ENCODE assay signal across 8 cellular contexts in genomic region chr3:23811919-23812318, GRCh38. TPM values are rescaled to one million over a fixed set of nuclear protein-coding genes. Genes with fewer than 3 reads are reported as not detected.
DNase-seq lines count a peak whose midpoint lies in the region; ATAC-seq and TF ChIP-seq lines count a peak whose summit lies in the region.

No MANE protein-coding gene starts in this region.

- no peak for DNase-seq in GM23338 (ENCODE audit: low spot score)
- no peak for DNase-seq in Karpas-422
- no peak for DNase-seq in naive thymus-derived CD4-positive, alpha-beta T cell
- DNase-seq in lower leg skin (ENCODE audit: low spot score in 2 of 2): no peak
- no peak for DNase-seq in gastrocnemius medialis
- DNase-seq in NOMO-1 (lab: John Stamatoyannopoulos, UW; ENCODE audit: unreplicated experiment in 2 of 2): no peak
- DNase-seq in activated CD8-positive, alpha-beta memory T cell treated with anti-CD3 and anti-CD28 coated beads, Interleukin-2, amount 50 U/mL, for 48 hours: no peak

- H3F3A ChIP-seq in GM23338 (replicated peaks; ENCODE audit: low read depth): no peaks in the 10 kb centered on the region; the same call in 1 of the 2 replicates

- H3K4me3 Mint-ChIP-seq in GM23338: peak overlapping the region; percentile 94
- peak overlapping the region; percentile 86 to 100 (median 96) for H3K4me3 Mint-ChIP-seq in naive thymus-derived CD4-positive, alpha-beta T cell

- POLR2A ChIA-PET in naive thymus-derived CD4-positive, alpha-beta T cell (lab: Charles Lee): no interaction called here

- 0 out of 2 replicates have a peak overlapping the region, but pooled peaks have one; percentile 92 for H3K9ac ChIP-seq in Karpas-422 (ENCODE audit: low read length)

- H3K4me1 Mint-ChIP-seq in GM23338: peaks cover 58% of the 10 kb centered on the region
- H3K4me1 Mint-ChIP-seq in naive thymus-derived CD4-positive, alpha-beta T cell: peaks cover 49 to 83% (median 66%) of the 10 kb centered on the region in 7 donors

- H3K4me3 ChIP-seq in GM23338 (peak overlapping the region; percentile 77), Karpas-422 (ENCODE audit: low read length) (peak overlapping the region; percentile 84), lower leg skin (ENCODE audit: low read depth, poor library complexity, severe bottlenecking) (no peak overlapping the region), gastrocnemius medialis (no peak overlapping the region)
- H3K4me3 ChIP-seq in naive thymus-derived CD4-positive, alpha-beta T cell (ENCODE audit: low read length): no peak overlapping the region

- H3K27me3 ChIP-seq in GM23338 (ENCODE audit: insufficient read depth): no peaks in the 10 kb centered on the region
- no peaks in the 10 kb centered on the region for H3K27me3 ChIP-seq in Karpas-422 (ENCODE audit: low read length)
- no peaks in the 10 kb centered on the region for H3K27me3 ChIP-seq in naive thymus-derived CD4-positive, alpha-beta T cell (ENCODE audit: control insufficient read depth in 2 of 2, insufficient read depth in 2 of 2, low read length in 2 of 2)
- H3K27me3 ChIP-seq in gastrocnemius medialis: no peaks in the 10 kb centered on the region

- H4K20me1 ChIP-seq in GM23338 (replicated peaks; ENCODE audit: insufficient read depth) (peaks cover 27% of the 10 kb centered on the region), Karpas-422 (ENCODE audit: insufficient read depth, low read depth, low read length) (peaks cover 20% of the 10 kb centered on the region; the same call in 1 of the 2 replicates)

- H3K4me2 ChIP-seq in GM23338 (peak overlapping the region; percentile 72), Karpas-422 (ENCODE audit: low read depth, low read length, poor library complexity, severe bottlenecking) (peak overlapping the region; percentile 90)

- in situ Hi-C loops in gastrocnemius medialis (cut with MboI; ENCODE audit: low sequenced_read_pairs in 4 of 4): no loop called here

- no peaks in the 10 kb centered on the region for H3K9me2 ChIP-seq in GM23338 (ENCODE audit: insufficient read depth)
- H3K9me2 ChIP-seq in Karpas-422 (replicated peaks; ENCODE audit: insufficient read depth, low read length): no peaks in the 10 kb centered on the region

- H3K36me3 Mint-ChIP-seq in GM23338 (ENCODE audit: low read depth): peaks cover 67% of the 10 kb centered on the region
- H3K36me3 Mint-ChIP-seq in naive thymus-derived CD4-positive, alpha-beta T cell: peaks cover 0 to 37% (median 7%) of the 10 kb centered on the region in 5 donors

- H3K27ac ChIP-seq in GM23338 (ENCODE audit: low read depth): no peak overlapping the region
- 0 out of 2 replicates have a peak overlapping the region, but pooled peaks have one; percentile 85 for H3K27ac ChIP-seq in Karpas-422 (ENCODE audit: low read length)
- H3K27ac ChIP-seq in naive thymus-derived CD4-positive, alpha-beta T cell (ENCODE audit: low read depth, low read length): no peak overlapping the region
- H3K27ac ChIP-seq in gastrocnemius medialis: peak overlapping the region in 1 of 4 donors; percentile 96

- H3K79me2 ChIP-seq in GM23338 (replicated peaks; ENCODE audit: insufficient read depth) (peaks cover 89% of the 10 kb centered on the region), Karpas-422 (ENCODE audit: low read length) (peaks cover 99% of the 10 kb centered on the region)

- intact Hi-C loops in naive thymus-derived CD4-positive, alpha-beta T cell (cut with micrococcal nuclease): loop anchor here (2.0 to 5.0 kb wide), 3 partner anchors 15 to 77 kb away; no protein-coding TSS in a partner anchor
- intact Hi-C loops in lower leg skin (cut with DNase I; ENCODE audit: low total_unique reads) (no loop called here), gastrocnemius medialis (cut with DNase I; ENCODE audit: low total_unique reads) (no loop called here)

- no peaks in the 10 kb centered on the region for H3K9me3 ChIP-seq in Karpas-422 (ENCODE audit: low read length)
- no peaks in the 10 kb centered on the region for H3K9me3 ChIP-seq in naive thymus-derived CD4-positive, alpha-beta T cell (ENCODE audit: control insufficient read depth in 2 of 3, low read length in 3 of 3)
- no peaks in the 10 kb centered on the region for H3K9me3 ChIP-seq in gastrocnemius medialis

- no peak overlapping the region for H2AFZ ChIP-seq in GM23338
- H2AFZ ChIP-seq in Karpas-422 (ENCODE audit: low read length): no peak overlapping the region

- H3K36me3 ChIP-seq in GM23338 (ENCODE audit: insufficient read depth) (0 out of 2 replicates have a peak, but pooled peaks cover 3% of the 10 kb centered on the region), Karpas-422 (ENCODE audit: insufficient read depth, low read length) (peaks cover 37% of the 10 kb centered on the region), gastrocnemius medialis (no peaks in the 10 kb centered on the region)
- H3K36me3 ChIP-seq in naive thymus-derived CD4-positive, alpha-beta T cell (ENCODE audit: control insufficient read depth in 2 of 3, insufficient read depth in 3 of 3, low read length in 3 of 3): peaks cover 0 to 3% (median 0%) of the 10 kb centered on the region in 3 experiments

- no peaks in the 10 kb centered on the region for H3K9me3 Mint-ChIP-seq in GM23338
- peaks cover 0 to 2% (median 0%) of the 10 kb centered on the region in 11 donors for H3K9me3 Mint-ChIP-seq in naive thymus-derived CD4-positive, alpha-beta T cell

- no peak overlapping the region for H3K27ac Mint-ChIP-seq in GM23338
- peak overlapping the region in 7 of 9 donors; percentile 29 to 97 (median 96) for H3K27ac Mint-ChIP-seq in naive thymus-derived CD4-positive, alpha-beta T cell

- no peak for TF ChIP-seq CTCF in GM23338 (conservative IDR thresholded peaks at IDR 0.05; ENCODE audit: low read depth in 2 of 2)
- no peak for TF ChIP-seq CTCF in lower leg skin (IDR thresholded peaks at IDR 0.05)
- TF ChIP-seq CTCF in gastrocnemius medialis (IDR thresholded peaks at IDR 0.05 in 4 of 5, conservative IDR thresholded peaks at IDR 0.05 in 1 of 5): no peak

- CTCF ChIA-PET in naive thymus-derived CD4-positive, alpha-beta T cell (lab: Charles Lee): no interaction called here

- TF ChIP-seq POLR2A in lower leg skin (IDR thresholded peaks at IDR 0.05) (no peak), gastrocnemius medialis (IDR thresholded peaks at IDR 0.05) (no peak)

- peaks cover 34% of the 10 kb centered on the region for H3K4me1 ChIP-seq in GM23338 (ENCODE audit: insufficient read depth)
- peaks cover 62% of the 10 kb centered on the region for H3K4me1 ChIP-seq in Karpas-422 (ENCODE audit: low read length)
- H3K4me1 ChIP-seq in naive thymus-derived CD4-positive, alpha-beta T cell (ENCODE audit: control insufficient read depth in 2 of 2, insufficient read depth in 2 of 2, low read length in 2 of 2): peaks cover 24 to 26% of the 10 kb centered on the region in 2 donors
- H3K4me1 ChIP-seq in gastrocnemius medialis: peaks cover 58 to 68% of the 10 kb centered on the region in 2 donors

- peak; percentile 56 for ATAC-seq in GM18861 (IDR thresholded peaks at IDR 0.05; ENCODE audit: unreplicated experiment)
- no peak for ATAC-seq in GM23338
- no peak for ATAC-seq in naive thymus-derived CD4-positive, alpha-beta T cell
- no peak for ATAC-seq in gastrocnemius medialis

- peaks cover 5% of the 10 kb centered on the region for H3K27me3 Mint-ChIP-seq in GM23338 (ENCODE audit: insufficient read depth, low read depth, poor library complexity)
- no peaks in the 10 kb centered on the region for H3K27me3 Mint-ChIP-seq in naive thymus-derived CD4-positive, alpha-beta T cell

TF ChIP-seq in GM23338, 12 proteins besides CTCF, POLR2A, EP300 and RAD21 (continues in another document):
- TF ChIP-seq POLR2AphosphoS5 (IDR thresholded peaks at IDR 0.05; ENCODE audit: low read depth) (no peak), EZH2 (IDR thresholded peaks at IDR 0.05; ENCODE audit: low read depth, unreplicated experiment) (no peak), EZH2phosphoT487 (IDR thresholded peaks at IDR 0.05; ENCODE audit: unreplicated experiment) (no peak), JUNB (IDR thresholded peaks at IDR 0.05; ENCODE audit: unreplicated experiment) (no peak), ZNF331 (CRISPR knock-in tag; IDR thresholded peaks at IDR 0.05; ENCODE audit: low read depth) (no peak), ETS1 (IDR thresholded peaks at IDR 0.05) (no peak)

RNA-seq across cellular contexts. Expression of gene UBE2E1, which starts 6.2 kb away (rescaled TPM):
- 113 and 120 TPM in 2 replicates for total RNA-seq in GM23338 (2014; rRNA removed; shearing (Covaris generic))
- polyA plus RNA-seq in GM23338 (2016; fragmentation: Nextera tagmentation; extraction: Ambion mirVana): 39.9 and 41.5 TPM in 2 replicates
- 104 and 200 TPM in 2 replicates for total RNA-seq in Karpas-422 (2014; rRNA removed; shearing (Covaris generic); ENCODE audit: low replicate concordance)
- 10 to 100 TPM; 59.0 to 80.0 (median 69.2) TPM for total RNA-seq in naive thymus-derived CD4-positive, alpha-beta T cell
- polyA plus RNA-seq in naive thymus-derived CD4-positive, alpha-beta T cell: 10 to 100 TPM in 1 of 2 donors, 1 to 10 TPM in 1; 5.2 to 22.1 TPM
- total RNA-seq in lower leg skin: 10 to 100 TPM; 32.6 to 62.5 (median 55.9) TPM
- 100 to 1,000 TPM in 2 of 4 donors, 10 to 100 TPM in 2; 54.8 to 153 (median 109) TPM for total RNA-seq in gastrocnemius medialis

Comparison
In these comparisons a context has a peak if more than half of its experiments do, and no peak if none do; other contexts are left out.
1. H3K4me3 ChIP-seq: peak in GM23338 (single experiment) and Karpas-422 (single experiment); none in naive thymus-derived CD4-positive, alpha-beta T cell (single experiment), lower leg skin (single experiment) and gastrocnemius medialis (0 of 4).
2. intact Hi-C loops: an anchor here in naive thymus-derived CD4-positive, alpha-beta T cell (2.0 to 5.0 kb wide); none called in lower leg skin and gastrocnemius medialis.